ENCODE assay signal across 16 cellular contexts in genomic region chr6:6981923-6982322, GRCh38.
"Had no signal": no experiment of that assay in that cellular context is flagged by ENCODE, and none has a peak within 500 bp of the region (broad histone marks: within the 10 kb centered on the region; RNA-seq: fewer than 3 reads in every experiment).

No MANE protein-coding gene starts in this region.

- H3K9me3 Mint-ChIP-seq: activated CD8-positive, alpha-beta T cell treated with anti-CD3 and anti-CD28 coated beads for 36 hours; activated T-helper 1 cell treated with anti-CD3 and anti-CD28 coated beads, Interleukin-12 subunit alpha, Interleukin-12 subunit beta, Interleukin-2, Interleukin-4 antibody, amounts not matched to agents 30 ng/mL and 10 ng/mL and 1 ng/mL, durations not matched to agents 14 hours and 24 hours and 36 hours; natural killer cell treated with Interleukin-12 subunit alpha and Interleukin-12 subunit beta and Interleukin-15 and Interleukin-18, amount 100 ng/mL, for 72 hours; T-cell had no signal

- H3K4me1 ChIP-seq: colonic mucosa, sigmoid colon, tibial nerve had no signal

- H3K9me3 ChIP-seq: colonic mucosa, sigmoid colon, tibial nerve had no signal

- H3K27me3 Mint-ChIP-seq: activated CD4-positive, alpha-beta T cell treated with anti-CD3 and anti-CD28 coated beads for 36 hours; activated CD8-positive, alpha-beta T cell treated with anti-CD3 and anti-CD28 coated beads for 36 hours; natural killer cell treated with Interleukin-12 subunit alpha and Interleukin-12 subunit beta and Interleukin-15 and Interleukin-18, amount 100 ng/mL, for 72 hours; T-cell had no signal

- H3K4me3 ChIP-seq: colonic mucosa, sigmoid colon, tibial nerve had no signal

- H3K27ac ChIP-seq: colonic mucosa, sigmoid colon, tibial nerve had no signal

- H3K36me3 Mint-ChIP-seq: natural killer cell treated with Interleukin-12 subunit alpha and Interleukin-12 subunit beta and Interleukin-15 and Interleukin-18, amount 100 ng/mL, for 72 hours; T-cell had no signal

- H3K4me1 Mint-ChIP-seq: activated CD4-positive, alpha-beta T cell treated with anti-CD3 and anti-CD28 coated beads for 36 hours; T-cell had no signal

- ATAC-seq: activated CD4-positive, alpha-beta T cell treated with anti-CD3 and anti-CD28 coated beads for 36 hours; activated CD8-positive, alpha-beta T cell treated with anti-CD3 and anti-CD28 coated beads for 36 hours; left cardiac atrium; T-cell had no signal

- H3K27ac Mint-ChIP-seq: activated CD4-positive, alpha-beta T cell treated with anti-CD3 and anti-CD28 coated beads for 36 hours; activated CD8-positive, alpha-beta T cell treated with anti-CD3 and anti-CD28 coated beads for 36 hours; activated T-helper 1 cell treated with anti-CD3 and anti-CD28 coated beads, Interleukin-12 subunit alpha, Interleukin-12 subunit beta, Interleukin-2, Interleukin-4 antibody, amounts not matched to agents 30 ng/mL and 10 ng/mL and 1 ng/mL, durations not matched to agents 14 hours and 24 hours and 36 hours; natural killer cell treated with Interleukin-12 subunit alpha and Interleukin-12 subunit beta and Interleukin-15 and Interleukin-18, amount 100 ng/mL, for 72 hours; T-cell had no signal

- H3K27me3 ChIP-seq: colonic mucosa, sigmoid colon, tibial nerve had no signal

- DNase-seq: activated CD8-positive, alpha-beta T cell treated with anti-CD3 and anti-CD28 coated beads for 36 hours; activated naive CD4-positive, alpha-beta T cell treated with Interleukin-2 at 50 U/mL for 16 hours; colonic mucosa; effector CD8-positive, alpha-beta T cell; erythroblast; hippocampal formation; left cardiac atrium; sigmoid colon; stimulated activated CD4-positive, alpha-beta T cell treated with anti-CD3 and anti-CD28 coated beads, Interleukin-12 subunit alpha, Interleukin-12 subunit beta, amount 100 ng/mL, for 4 hours; stimulated activated CD8-positive, alpha-beta memory T cell treated with anti-CD3 and anti-CD28 coated beads, Interleukin-4, amount 100 ng/mL, for 48 hours; T-cell; T1000 had no signal

- H3K36me3 ChIP-seq: colonic mucosa, sigmoid colon, tibial nerve had no signal

- H3K4me3 Mint-ChIP-seq: activated CD4-positive, alpha-beta T cell treated with anti-CD3 and anti-CD28 coated beads for 36 hours; activated CD8-positive, alpha-beta T cell treated with anti-CD3 and anti-CD28 coated beads for 36 hours; activated T-helper 1 cell treated with anti-CD3 and anti-CD28 coated beads, Interleukin-12 subunit alpha, Interleukin-12 subunit beta, Interleukin-2, Interleukin-4 antibody, amounts not matched to agents 30 ng/mL and 10 ng/mL and 1 ng/mL, durations not matched to agents 14 hours and 24 hours and 36 hours; natural killer cell treated with Interleukin-12 subunit alpha and Interleukin-12 subunit beta and Interleukin-15 and Interleukin-18, amount 100 ng/mL, for 72 hours; T-cell had no signal
